Comparison of ENCODE assay signal across 21 cellular contexts in genomic region chr10:79284158-79284871, GRCh38.
DNase-seq lines count a peak whose midpoint lies in the region; ATAC-seq and TF ChIP-seq lines count a peak whose summit lies in the region.
"Had no signal": no experiment of that assay in that cellular context is flagged by ENCODE, and none has a peak within 500 bp of the region (broad histone marks: within the 10 kb centered on the region; RNA-seq: fewer than 3 reads in every experiment).

No MANE protein-coding gene starts in this region.

- no peak for TF ChIP-seq CTCF in KMS-11 (conservative IDR thresholded peaks at IDR 0.05; ENCODE audit: low read depth, low read length)
- TF ChIP-seq CTCF in colonic mucosa (IDR thresholded peaks at IDR 0.05), result no peak

- no peaks in the 10 kb centered on the region for H3K27me3 Mint-ChIP-seq in T-helper 1 cell treated with Interleukin-12 subunit alpha and Interleukin-12 subunit beta and Interleukin-4 antibody, amounts not matched to agents 30 μg/mL and 1 μg/mL, for 36 hours (ENCODE audit: low read depth)
- H3K27me3 Mint-ChIP-seq: activated naive CD8-positive, alpha-beta T cell treated with anti-CD3 and anti-CD28 coated beads for 36 hours; naive thymus-derived CD4-positive, alpha-beta T cell had no signal

- H3K36me3 ChIP-seq in KMS-11 (ENCODE audit: insufficient read depth), result no peaks in the 10 kb centered on the region
- H3K36me3 ChIP-seq in colonic mucosa, result no peaks in the 10 kb centered on the region
- H3K36me3 ChIP-seq: HAP-1 had no signal

- H2AFZ ChIP-seq in KMS-11 (ENCODE audit: low read depth), result no peak overlapping the region

- peaks cover 6% of the 10 kb centered on the region; the same call in 1 of the 2 replicates for H3K79me2 ChIP-seq in KMS-11 (ENCODE audit: insufficient read depth, low read depth)

- H3K4me1 ChIP-seq in KMS-11 (ENCODE audit: low read depth, poor library complexity, severe bottlenecking) (peaks cover 65% of the 10 kb centered on the region), colonic mucosa (no peaks in the 10 kb centered on the region)
- H3K4me1 ChIP-seq: HAP-1 had no signal

- no peaks in the 10 kb centered on the region for H3K9me3 ChIP-seq in colonic mucosa
- H3K9me3 ChIP-seq: HAP-1 had no signal

- peak overlapping the region; percentile 21 for H3K27ac Mint-ChIP-seq in T-helper 1 cell treated with Interleukin-12 subunit alpha and Interleukin-12 subunit beta and Interleukin-4 antibody, amounts not matched to agents 30 μg/mL and 1 μg/mL, for 36 hours
- H3K27ac Mint-ChIP-seq: activated naive CD8-positive, alpha-beta T cell treated with anti-CD3 and anti-CD28 coated beads for 36 hours had no signal

- intact Hi-C loops in colonic mucosa (cut with DNase I), result no loop called here

- peaks cover 24% of the 10 kb centered on the region for H3K36me3 Mint-ChIP-seq in T-helper 1 cell treated with Interleukin-12 subunit alpha and Interleukin-12 subunit beta and Interleukin-4 antibody, amounts not matched to agents 30 μg/mL and 1 μg/mL, for 36 hours (ENCODE audit: low read depth)

- H3K9me3 Mint-ChIP-seq in T-helper 1 cell treated with Interleukin-12 subunit alpha and Interleukin-12 subunit beta and Interleukin-4 antibody, amounts not matched to agents 30 μg/mL and 1 μg/mL, for 36 hours, result no peaks in the 10 kb centered on the region
- H3K9me3 Mint-ChIP-seq: activated naive CD8-positive, alpha-beta T cell treated with anti-CD3 and anti-CD28 coated beads for 36 hours had no signal

- DNase-seq in T-helper 1 cell (no peak), colonic mucosa (no peak), EL (no peak)
- DNase-seq: 8988T; COR-L47; head of caudate nucleus; kidney glomerular epithelial cell; NCI-H2029 treated with DMSO at 0.1 percent for 48 hours; NCI-H748 treated with DMSO at 0.1 percent for 48 hours; right cardiac atrium; stimulated activated CD4-positive, alpha-beta T cell treated with anti-CD3 and anti-CD28 coated beads, Interleukin-4, amount 100 ng/mL, for 4 hours; stimulated activated naive CD4-positive, alpha-beta T cell had no signal

- H3K4me1 Mint-ChIP-seq in T-helper 1 cell treated with Interleukin-12 subunit alpha and Interleukin-12 subunit beta and Interleukin-4 antibody, amounts not matched to agents 30 μg/mL and 1 μg/mL, for 36 hours (ENCODE audit: low read depth), result peaks cover 49% of the 10 kb centered on the region

- H3K27ac ChIP-seq in KMS-11, result peak overlapping the region; percentile 99
- peak overlapping the region; percentile 45 for H3K27ac ChIP-seq in colonic mucosa
- peak overlapping the region in 18 of 21 experiments; percentile 18 to 95 (median 80) for H3K27ac ChIP-seq in skin epidermis

- H3K4me3 ChIP-seq in KMS-11 (IDR thresholded peaks at IDR 0.05; ENCODE audit: insufficient read depth, low read depth, low read length) (no peak overlapping the region), colonic mucosa (no peak overlapping the region), skin epidermis (no peak overlapping the region)
- H3K4me3 ChIP-seq: HAP-1 had no signal

- ATAC-seq in GM19023 (IDR thresholded peaks at IDR 0.05; ENCODE audit: unreplicated experiment) (no peak), GM18909 (IDR thresholded peaks at IDR 0.05; ENCODE audit: poor library complexity, unreplicated experiment) (no peak)
- ATAC-seq: naive thymus-derived CD4-positive, alpha-beta T cell; right cardiac atrium; Right ventricle myocardium inferior had no signal

- H3K27me3 ChIP-seq in KMS-11 (ENCODE audit: insufficient read depth, low read depth) (no peaks in the 10 kb centered on the region), colonic mucosa (no peaks in the 10 kb centered on the region)

- H3K9ac ChIP-seq in KMS-11, result peak overlapping the region; percentile 83; the same call in 1 of the 2 replicates
- H3K9ac ChIP-seq in colonic mucosa (ENCODE audit: low read depth in 2 of 2, low read length in 2 of 2), result no peak overlapping the region

- no peaks in the 10 kb centered on the region for H4K20me1 ChIP-seq in KMS-11 (ENCODE audit: insufficient read depth)

- H3K4me3 Mint-ChIP-seq in T-helper 1 cell treated with Interleukin-12 subunit alpha and Interleukin-12 subunit beta and Interleukin-4 antibody, amounts not matched to agents 30 μg/mL and 1 μg/mL, for 36 hours, result no peak overlapping the region
- H3K4me3 Mint-ChIP-seq: activated naive CD8-positive, alpha-beta T cell treated with anti-CD3 and anti-CD28 coated beads for 36 hours had no signal

- peak overlapping the region; percentile 71 for H3K4me2 ChIP-seq in KMS-11

Comparison
In these comparisons a context has a peak if more than half of its experiments do, and no peak if none do; other contexts are left out.
1. H3K27ac ChIP-seq: peak in every context shown above with its lines; median percentile 99 in KMS-11; 80 in skin epidermis; 45 in colonic mucosa.